ENCODE assay signal across 27 cellular contexts in the genomic region with DNA sequence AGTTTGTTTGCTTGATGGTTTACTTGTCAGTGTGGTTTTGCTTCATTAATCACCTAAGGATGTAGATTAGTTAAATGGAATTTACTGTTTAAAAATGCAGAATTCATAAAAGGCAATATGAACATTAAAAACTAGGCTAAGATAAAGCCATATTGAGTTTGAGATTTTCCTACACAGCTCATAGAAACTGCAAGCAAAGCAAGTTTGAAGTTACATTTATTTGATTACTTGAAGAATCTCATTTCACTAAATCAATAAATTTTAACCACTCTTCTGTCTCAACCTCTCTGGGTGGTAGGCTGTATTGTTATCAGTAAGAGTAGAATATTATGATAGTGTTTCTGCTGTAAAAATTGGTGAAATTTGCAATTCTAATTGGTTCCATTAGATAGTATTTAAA.
"Had no signal": no experiment of that assay in that cellular context is flagged by ENCODE, and none has a peak within 500 bp of the region (broad histone marks: within the 10 kb centered on the region; RNA-seq: fewer than 3 reads in every experiment).

No MANE protein-coding gene starts in this region.

- FAIRE-seq: urothelium cell line had no signal

- ATAC-seq: stimulated activated effector memory CD8-positive, alpha-beta T cell treated with anti-CD3 and anti-CD28 coated beads, Interleukin-12 subunit alpha, Interleukin-12 subunit beta, amount 100 ng/mL, for 72 hours; stimulated activated memory B cell treated with anti-CD40 and anti-IgM and Interleukin-4, amounts not matched to agents 10 μg/mL and 1 μg/mL and 100 μg/mL, for 72 hours; stimulated activated naive B cell treated with anti-CD40 and anti-IgM and Interleukin-4, amounts not matched to agents 10 μg/mL and 1 μg/mL and 100 μg/mL, for 72 hours; stimulated activated naive CD8-positive, alpha-beta T cell treated with anti-CD3 and anti-CD28 coated beads, Interleukin-15, amount 100 ng/mL, for 72 hours; stimulated activated naive CD8-positive, alpha-beta T cell treated with anti-CD3 and anti-CD28 coated beads, Interleukin-15, Interleukin-2, amounts not matched to agents 100 U/mL and 50 U/mL, for 24 hours; upper lobe of right lung had no signal

- H3K4me3 ChIP-seq: stomach, suprapubic skin, testis, thoracic aorta, thyroid gland, tibial artery, tibial nerve, transverse colon, upper lobe of left lung, upper lobe of right lung, uterus, vagina had no signal

- H3K27ac ChIP-seq: stomach, suprapubic skin, testis, thoracic aorta, thyroid gland, tibial artery, tibial nerve, transverse colon, upper lobe of left lung, upper lobe of right lung, uterus, vagina had no signal

- H3K9me3 ChIP-seq: stomach, suprapubic skin, testis, thoracic aorta, thyroid gland, tibial artery, tibial nerve, transverse colon, upper lobe of left lung, upper lobe of right lung, uterus, vagina had no signal

- H3K36me3 ChIP-seq: stomach, suprapubic skin, thoracic aorta, thyroid gland, tibial artery, tibial nerve, transverse colon, upper lobe of left lung, upper lobe of right lung, vagina had no signal

- DNase-seq: stimulated activated CD4-positive, alpha-beta T cell treated with anti-CD3 and anti-CD28 coated beads, Interleukin-2, amount 100 ng/mL, for 48 hours; stimulated activated CD4-positive, alpha-beta T cell treated with anti-CD3 and anti-CD28 coated beads, Interleukin-4, amount 100 ng/mL, for 1 hour; stimulated activated CD4-positive, alpha-beta T cell treated with anti-CD3 and anti-CD28 coated beads, Interleukin-4, amount 100 ng/mL, for 24 hours; stimulated activated CD4-positive, alpha-beta T cell treated with anti-CD3 and anti-CD28 coated beads, Interleukin-4, amount 100 ng/mL, for 4 hours; stimulated activated CD8-positive, alpha-beta memory T cell treated with anti-CD3 and anti-CD28 coated beads, Interleukin-4, amount 100 ng/mL, for 48 hours; stimulated activated naive B cell treated with anti-CD40 and anti-IgM and Interleukin-4, amounts not matched to agents 10 μg/mL and 1 μg/mL and 100 μg/mL, for 72 hours; stimulated activated naive CD4-positive, alpha-beta T cell; stimulated activated naive CD4-positive, alpha-beta T cell treated with Interleukin-2 at 50 U/mL for 16 hours; stimulated activated naive CD8-positive, alpha-beta T cell treated with anti-CD3 and anti-CD28 coated beads, Interleukin-15, amount 100 ng/mL, for 72 hours; stimulated activated naive CD8-positive, alpha-beta T cell treated with anti-CD3 and anti-CD28 coated beads, Interleukin-15, Interleukin-2, amounts not matched to agents 100 U/mL and 50 U/mL, for 24 hours; stomach; substantia nigra; testis; thyroid gland; tibial artery; transverse colon; trophoblast cell; upper lobe of left lung; upper lobe of right lung; uterus had no signal

- H3K27me3 ChIP-seq: stomach, suprapubic skin, testis, thyroid gland, tibial artery, tibial nerve, transverse colon, upper lobe of left lung, upper lobe of right lung, uterus, vagina had no signal

- H3K4me1 ChIP-seq: stomach, suprapubic skin, testis, thyroid gland, tibial artery, tibial nerve, transverse colon, upper lobe of left lung, upper lobe of right lung, uterus, vagina had no signal
